Comparison of ENCODE assay signal across 16 cellular contexts in genomic region chr1:57727121-57727520, GRCh38.
"Had no signal": no experiment of that assay in that cellular context is flagged by ENCODE, and none has a peak within 500 bp of the region (broad histone marks: within the 10 kb centered on the region; RNA-seq: fewer than 3 reads in every experiment).

No MANE protein-coding gene starts in this region.

- H3K9me3 ChIP-seq: left lung, suprapubic skin, transverse colon had no signal

- H3K4me3 ChIP-seq: left lung, skin epidermis, suprapubic skin, transverse colon had no signal

- H3K36me3 ChIP-seq: left lung, suprapubic skin, transverse colon had no signal

- H3K27ac ChIP-seq: left lung, skin epidermis, suprapubic skin, transverse colon had no signal

- H3K27me3 ChIP-seq: left lung, suprapubic skin, transverse colon had no signal

- DNase-seq: activated CD4-positive, alpha-beta memory T cell treated with anti-CD3 and anti-CD28 coated beads, Interleukin-2, amount 10 ng/mL, durations not matched to agents 7 days and 5 days; activated CD4-positive, alpha-beta T cell treated with anti-CD3 and anti-CD28 coated beads for 48 hours; activated CD4-positive, CD25-positive, alpha-beta regulatory T cell; activated CD8-positive, alpha-beta memory T cell treated with anti-CD3 and anti-CD28 coated beads, Interleukin-2, amount 10 ng/mL, durations not matched to agents 7 days and 5 days; cerebellar nuclear complex; cortex of kidney; erythroblast; kidney; left lung; mammary epithelial cell; right cardiac atrium; stimulated activated CD4-positive, alpha-beta T cell treated with anti-CD3 and anti-CD28 coated beads, Interleukin-2, amount 100 ng/mL, for 48 hours; stimulated activated naive CD8-positive, alpha-beta T cell treated with anti-CD3 and anti-CD28 coated beads, Interleukin-15, amount 100 ng/mL, for 72 hours; transverse colon had no signal

- ATAC-seq: activated CD8-positive, alpha-beta memory T cell treated with anti-CD3 and anti-CD28 coated beads, Interleukin-2, amount 10 ng/mL, durations not matched to agents 7 days and 5 days; left lung; right cardiac atrium; stimulated activated naive CD8-positive, alpha-beta T cell treated with anti-CD3 and anti-CD28 coated beads, Interleukin-15, amount 100 ng/mL, for 72 hours had no signal

- H3K4me1 ChIP-seq: left lung, suprapubic skin, transverse colon had no signal
